In the genomic region with DNA sequence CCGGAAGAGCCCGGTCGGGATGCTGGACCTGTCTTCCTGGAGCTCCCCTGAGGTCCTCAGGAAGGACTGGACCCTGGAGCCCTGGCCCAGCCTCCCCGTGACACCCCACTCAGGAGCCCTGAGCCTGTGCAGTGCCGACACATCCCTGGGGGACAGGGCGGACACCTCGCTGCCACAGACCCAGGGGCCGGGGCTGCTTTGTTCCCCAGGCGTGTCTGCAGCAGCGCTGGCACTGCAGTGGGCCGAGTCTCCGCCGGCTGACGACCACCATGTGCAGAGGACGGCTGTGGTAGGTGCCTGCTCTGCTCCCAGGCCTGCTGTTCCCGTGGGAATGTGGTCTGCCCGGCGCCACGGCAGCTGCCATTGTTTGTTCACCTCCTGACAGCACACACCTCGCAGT, we compare ENCODE assay signal across 28 cellular contexts.
"Had no signal": no experiment of that assay in that cellular context is flagged by ENCODE, and none has a peak within 500 bp of the region (broad histone marks: within the 10 kb centered on the region; RNA-seq: fewer than 3 reads in every experiment).

No MANE protein-coding gene starts in this region.

- H3K36me3 Mint-ChIP-seq: natural killer cell treated with Interleukin-12 subunit alpha and Interleukin-12 subunit beta and Interleukin-15 and Interleukin-18, amount 100 ng/mL, for 72 hours had no signal

- H3K27me3 ChIP-seq: brain microvascular endothelial cell, esophagus muscularis mucosa, foreskin keratinocyte, heart left ventricle, suprapubic skin, tibial nerve had no signal

- H3K4me3 ChIP-seq: esophagus muscularis mucosa, heart left ventricle, lower lobe of right lung, smooth muscle cell, suprapubic skin, tibial nerve had no signal

- H3K4me2 ChIP-seq: smooth muscle cell had no signal

- FAIRE-seq: astrocyte had no signal

- H3K27ac ChIP-seq: brain microvascular endothelial cell, esophagus muscularis mucosa, foreskin keratinocyte, heart left ventricle, lower lobe of right lung, suprapubic skin, tibial nerve had no signal

- H3K4me1 Mint-ChIP-seq: activated CD4-positive, alpha-beta T cell treated with anti-CD3 and anti-CD28 coated beads, Interleukin-2, amount 10 ng/mL, durations not matched to agents 24 days and 14 days; activated T-helper 17 cell treated with anti-CD3 and anti-CD28 coated beads, Interleukin-2, amount 50 U/mL, for 72 hours had no signal

- H3K27me3 Mint-ChIP-seq: activated CD4-positive, alpha-beta memory T cell treated with anti-CD3 and anti-CD28 coated beads for 36 hours; activated CD4-positive, alpha-beta T cell treated with anti-CD3 and anti-CD28 coated beads, Interleukin-2, amount 10 ng/mL, durations not matched to agents 24 days and 14 days; activated T-cell treated with anti-CD3 and anti-CD28 coated beads, Interleukin-2, amount 50 U/mL, for 24 hours; activated T-helper 17 cell treated with anti-CD3 and anti-CD28 coated beads, Interleukin-2, amount 50 U/mL, for 72 hours; natural killer cell treated with Interleukin-12 subunit alpha and Interleukin-12 subunit beta and Interleukin-15 and Interleukin-18, amount 100 ng/mL, for 72 hours; progenitor cell of endocrine pancreas had no signal

- ATAC-seq: activated T-helper 17 cell treated with anti-CD3 and anti-CD28 coated beads, Interleukin-2, amount 50 U/mL, for 72 hours; foreskin keratinocyte; left lobe of liver; lower lobe of right lung; natural killer cell treated with Interleukin-12 subunit alpha and Interleukin-12 subunit beta and Interleukin-15 and Interleukin-18, amount 100 ng/mL, for 72 hours had no signal

- H3K4me3 Mint-ChIP-seq: activated CD4-positive, alpha-beta memory T cell treated with anti-CD3 and anti-CD28 coated beads for 36 hours; activated CD4-positive, alpha-beta T cell treated with anti-CD3 and anti-CD28 coated beads, Interleukin-2, amount 10 ng/mL, durations not matched to agents 24 days and 14 days; activated T-cell treated with anti-CD3 and anti-CD28 coated beads, Interleukin-2, amount 50 U/mL, for 24 hours; activated T-helper 17 cell treated with anti-CD3 and anti-CD28 coated beads, Interleukin-2, amount 50 U/mL, for 72 hours; immature natural killer cell; natural killer cell treated with Interleukin-12 subunit alpha and Interleukin-12 subunit beta and Interleukin-15 and Interleukin-18, amount 100 ng/mL, for 72 hours had no signal

- H3K9me3 Mint-ChIP-seq: activated CD4-positive, alpha-beta memory T cell treated with anti-CD3 and anti-CD28 coated beads for 36 hours; activated CD4-positive, alpha-beta T cell treated with anti-CD3 and anti-CD28 coated beads, Interleukin-2, amount 10 ng/mL, durations not matched to agents 24 days and 14 days; activated T-cell treated with anti-CD3 and anti-CD28 coated beads, Interleukin-2, amount 50 U/mL, for 24 hours; activated T-helper 17 cell treated with anti-CD3 and anti-CD28 coated beads, Interleukin-2, amount 50 U/mL, for 72 hours; immature natural killer cell; natural killer cell treated with Interleukin-12 subunit alpha and Interleukin-12 subunit beta and Interleukin-15 and Interleukin-18, amount 100 ng/mL, for 72 hours had no signal

- H3K27ac Mint-ChIP-seq: activated CD4-positive, alpha-beta memory T cell treated with anti-CD3 and anti-CD28 coated beads for 36 hours; activated CD4-positive, alpha-beta T cell treated with anti-CD3 and anti-CD28 coated beads, Interleukin-2, amount 10 ng/mL, durations not matched to agents 24 days and 14 days; activated T-cell treated with anti-CD3 and anti-CD28 coated beads, Interleukin-2, amount 50 U/mL, for 24 hours; activated T-helper 17 cell treated with anti-CD3 and anti-CD28 coated beads, Interleukin-2, amount 50 U/mL, for 72 hours; natural killer cell treated with Interleukin-12 subunit alpha and Interleukin-12 subunit beta and Interleukin-15 and Interleukin-18, amount 100 ng/mL, for 72 hours had no signal

- DNase-seq: activated CD4-positive, alpha-beta memory T cell treated with anti-CD3 and anti-CD28 coated beads for 36 hours; activated CD4-positive, alpha-beta T cell treated with anti-CD3 and anti-CD28 coated beads, Interleukin-2, amount 10 ng/mL, durations not matched to agents 24 days and 14 days; activated CD4-positive, CD25-positive, alpha-beta regulatory T cell treated with anti-CD3 and anti-CD28 coated beads, Interleukin-2, amount 50 U/mL, for 72 hours; activated CD8-positive, alpha-beta memory T cell treated with anti-CD3 and anti-CD28 coated beads, Interleukin-2, amount 50 U/mL, for 48 hours; activated gamma-delta T cell treated with Interleukin-2 at 50 U/mL for 16 hours; activated naive CD4-positive, alpha-beta T cell treated with anti-CD3 and anti-CD28 coated beads, Interleukin-2, amount 50 U/mL, for 16 hours; activated T-cell treated with anti-CD3 and anti-CD28 coated beads, Interleukin-2, amount 50 U/mL, for 24 hours; amniotic stem cell; brain microvascular endothelial cell; caudate nucleus; foreskin keratinocyte; hypothalamus; immature natural killer cell; lower lobe of right lung; mesenchymal stem cell; stimulated activated CD4-positive, alpha-beta T cell treated with anti-CD3 and anti-CD28 coated beads, Interleukin-1b, Interleukin-23, amount 100 ng/mL, for 48 hours; stimulated activated naive CD4-positive, alpha-beta T cell; T-helper 2 cell had no signal

- H3K9me3 ChIP-seq: esophagus muscularis mucosa, heart left ventricle, lower lobe of right lung, suprapubic skin, tibial nerve had no signal

- H3K4me1 ChIP-seq: esophagus muscularis mucosa, heart left ventricle, lower lobe of right lung, suprapubic skin, tibial nerve had no signal
